ENCODE assay signal across 1 cellular context in genomic region chr6:104943781-104944180, GRCh38.
TF ChIP-seq lines count a peak whose summit lies in the region.

No MANE protein-coding gene starts in this region.

TF ChIP-seq in K562, 482 proteins besides CTCF, POLR2A, EP300 and RAD21 (continued from another document and continues in another):
- TF ChIP-seq ZBTB11 (CRISPR knock-in tag; IDR thresholded peaks at IDR 0.05) (no peak), ZNF766 (CRISPR knock-in tag; conservative IDR thresholded peaks at IDR 0.05) (0 out of 2 replicates have a peak, but pooled peaks have one; percentile 36), ZNF75A (CRISPR knock-in tag; IDR thresholded peaks at IDR 0.05) (no peak), MIER1 (IDR thresholded peaks at IDR 0.05; ENCODE audit: low read depth) (peak; percentile 94), RCOR1 (IDR thresholded peaks at IDR 0.05; ENCODE audit: borderline replicate concordance in 1 of 2, low read depth in 2 of 2, low read length in 2 of 2) (peak in 1 of 2 experiments; percentile 80; a peak in 2 of 4 replicates), MNT (conservative IDR thresholded peaks at IDR 0.05) (no peak), EHMT2 (IDR thresholded peaks at IDR 0.05) (peak; percentile 98), RNF2 (IDR thresholded peaks at IDR 0.05) (no peak), ELF1 (tag; IDR thresholded peaks at IDR 0.05) (no peak), ZNF175 (CRISPR knock-in tag; IDR thresholded peaks at IDR 0.05; ENCODE audit: low read depth) (no peak), COPS2 (conservative IDR thresholded peaks at IDR 0.05) (no peak), FOS (IDR thresholded peaks at IDR 0.05; ENCODE audit: extremely low read depth, insufficient read length) (no peak), MITF (IDR thresholded peaks at IDR 0.05) (no peak), CC2D1A (IDR thresholded peaks at IDR 0.05) (no peak), ZNF3 (CRISPR knock-in tag; IDR thresholded peaks at IDR 0.05) (no peak), FIP1L1 (IDR thresholded peaks at IDR 0.05; ENCODE audit: low read depth, low read length, poor library complexity, severe bottlenecking) (no peak), CBX2 (IDR thresholded peaks at IDR 0.05; ENCODE audit: insufficient read depth, low read length, poor library complexity, severe bottlenecking) (no peak), SMAD4 (CRISPR knock-in tag; conservative IDR thresholded peaks at IDR 0.05) (0 out of 2 replicates have a peak, but pooled peaks have one; percentile 32), ZBTB12 (CRISPR knock-in tag; IDR thresholded peaks at IDR 0.05) (no peak), ZNF174 (CRISPR knock-in tag; IDR thresholded peaks at IDR 0.05) (no peak), CHD4 (IDR thresholded peaks at IDR 0.05; ENCODE audit: insufficient read depth, insufficient replicate concordance, low read depth, low read length, poor library complexity, severe bottlenecking) (no peak), ZNF699 (CRISPR knock-in tag; IDR thresholded peaks at IDR 0.05; ENCODE audit: insufficient replicate concordance) (no peak), CEBPZ (IDR thresholded peaks at IDR 0.05; ENCODE audit: borderline replicate concordance, low read depth, low read length) (no peak), SP1 (CRISPR knock-in tag; IDR thresholded peaks at IDR 0.05) (no peak), MYC (IDR thresholded peaks at IDR 0.05; ENCODE audit: low read depth, low read length) (no peak), MYC (CRISPR knock-in tag; IDR thresholded peaks at IDR 0.05; ENCODE audit: borderline replicate concordance, low read depth) (no peak), POLR2G (IDR thresholded peaks at IDR 0.05; ENCODE audit: low read depth, low read length) (no peak), ESRRB (CRISPR knock-in tag; IDR thresholded peaks at IDR 0.05; ENCODE audit: borderline replicate concordance) (no peak), ZNF583 (CRISPR knock-in tag; IDR thresholded peaks at IDR 0.05) (no peak), DNMT1 (IDR thresholded peaks at IDR 0.05) (no peak), RBM15 (IDR thresholded peaks at IDR 0.05; ENCODE audit: insufficient read depth, low read length) (no peak), ZC3H8 (IDR thresholded peaks at IDR 0.05) (no peak), E4F1 (CRISPR knock-in tag; IDR thresholded peaks at IDR 0.05; ENCODE audit: borderline replicate concordance) (no peak), ZNF347 (CRISPR knock-in tag; IDR thresholded peaks at IDR 0.05; ENCODE audit: low read depth) (no peak), SAFB2 (IDR thresholded peaks at IDR 0.05; ENCODE audit: borderline replicate concordance, low read depth, low read length, severe bottlenecking) (no peak), SIX5 (IDR thresholded peaks at IDR 0.05; ENCODE audit: borderline replicate concordance in 1 of 2, insufficient read depth in 1 of 2, low read depth in 1 of 2, low read length in 2 of 2) (no peak), HBP1 (CRISPR knock-in tag; IDR thresholded peaks at IDR 0.05) (no peak), USF2 (CRISPR knock-in tag; IDR thresholded peaks at IDR 0.05) (no peak), ZSCAN29 (IDR thresholded peaks at IDR 0.05) (no peak), PHB2 (IDR thresholded peaks at IDR 0.05; ENCODE audit: low read depth) (no peak), GTF2A2 (tag; IDR thresholded peaks at IDR 0.05) (no peak), POLR2B (IDR thresholded peaks at IDR 0.05; ENCODE audit: low read depth, partially characterized antibody) (no peak), ZNF23 (CRISPR knock-in tag; IDR thresholded peaks at IDR 0.05) (no peak), ZNF449 (CRISPR knock-in tag; IDR thresholded peaks at IDR 0.05) (no peak), PHTF2 (CRISPR knock-in tag; IDR thresholded peaks at IDR 0.05) (no peak), E2F1 (CRISPR knock-in tag; IDR thresholded peaks at IDR 0.05) (no peak), SRSF1 (IDR thresholded peaks at IDR 0.05; ENCODE audit: low read depth, low read length) (no peak), HNRNPH1 (optimal IDR thresholded peaks at IDR 0.05; ENCODE audit: low read depth, low read length) (no peak), TCFL5 (CRISPR knock-in tag; conservative IDR thresholded peaks at IDR 0.05) (no peak), BACH1 (tag; IDR thresholded peaks at IDR 0.05) (no peak)
